In genomic region chr19:3968556-3969434, GRCh38 we compare ENCODE assay signal across 9 cellular contexts. TPM values are rescaled to one million over a fixed set of nuclear protein-coding genes. Genes with fewer than 3 reads are reported as not detected.
DNase-seq lines count a peak whose midpoint lies in the region; ATAC-seq and TF ChIP-seq lines count a peak whose summit lies in the region.
"Had no signal": no experiment of that assay in that cellular context is flagged by ENCODE, and none has a peak within 500 bp of the region (broad histone marks: within the 10 kb centered on the region; RNA-seq: fewer than 3 reads in every experiment).

No MANE protein-coding gene starts in this region.

- ATAC-seq in left lung (peak; percentile 80), GM19324 (IDR thresholded peaks at IDR 0.05; ENCODE audit: low FRiP score, unreplicated experiment) (no peak), GM18873 (IDR thresholded peaks at IDR 0.05; ENCODE audit: low FRiP score, unreplicated experiment) (no peak)

- peaks cover 22% of the 10 kb centered on the region for H3K4me1 Mint-ChIP-seq in T-helper 1 cell treated with Interleukin-12 subunit alpha and Interleukin-12 subunit beta and Interleukin-4 antibody, amounts not matched to agents 30 μg/mL and 1 μg/mL, for 36 hours (ENCODE audit: low read depth)

- H3K4me3 Mint-ChIP-seq in T-helper 1 cell treated with Interleukin-12 subunit alpha and Interleukin-12 subunit beta and Interleukin-4 antibody, amounts not matched to agents 30 μg/mL and 1 μg/mL, for 36 hours, result peak overlapping the region; percentile 37

- H3K36me3 ChIP-seq in NT2/D1 (ENCODE audit: insufficient read depth, insufficient read length, low read length) (peaks cover 54% of the 10 kb centered on the region), left lung (peaks cover 0 to 58% of the 10 kb centered on the region in 2 donors)

- DNase-seq in T-helper 1 cell (no peak), NT2/D1 (ENCODE audit: low read depth, low spot score) (peak; percentile 99), dermis microvascular lymphatic vessel endothelial cell (ENCODE audit: low read depth in 2 of 2) (peak; percentile 98 to 100), left lung (peak in 1 of 2 donors; percentile 90)

- H3K4me1 ChIP-seq in NT2/D1 (ENCODE audit: insufficient read depth, insufficient read length) (peaks cover 20% of the 10 kb centered on the region), left lung (peaks cover 20 to 55% of the 10 kb centered on the region in 2 donors)

- H3K9ac ChIP-seq in NT2/D1 (ENCODE audit: insufficient read length, low read depth), result peak overlapping the region; percentile 94

- H3K36me3 Mint-ChIP-seq in T-helper 1 cell treated with Interleukin-12 subunit alpha and Interleukin-12 subunit beta and Interleukin-4 antibody, amounts not matched to agents 30 μg/mL and 1 μg/mL, for 36 hours (ENCODE audit: low read depth), result peaks cover 18% of the 10 kb centered on the region

- H3K27me3 Mint-ChIP-seq in T-helper 1 cell treated with Interleukin-12 subunit alpha and Interleukin-12 subunit beta and Interleukin-4 antibody, amounts not matched to agents 30 μg/mL and 1 μg/mL, for 36 hours (ENCODE audit: low read depth), result no peaks in the 10 kb centered on the region

- TF ChIP-seq CTCF in left lung (IDR thresholded peaks at IDR 0.05), result no peak

- peak overlapping the region; percentile 87 to 90 for H3K27ac ChIP-seq in left lung
- peak overlapping the region; percentile 44 for H3K27ac ChIP-seq in temporal lobe (ENCODE audit: low read depth, low read length)

- H3K27me3 ChIP-seq in NT2/D1 (ENCODE audit: insufficient read depth, insufficient read length) (no peaks in the 10 kb centered on the region), left lung (no peaks in the 10 kb centered on the region)

- H3K27ac Mint-ChIP-seq in T-helper 1 cell treated with Interleukin-12 subunit alpha and Interleukin-12 subunit beta and Interleukin-4 antibody, amounts not matched to agents 30 μg/mL and 1 μg/mL, for 36 hours, result no peak overlapping the region

- peak overlapping the region; percentile 91 for H3K4me3 ChIP-seq in NT2/D1 (ENCODE audit: insufficient read length, low read depth)
- peak overlapping the region; percentile 66 to 84 for H3K4me3 ChIP-seq in left lung

- intact Hi-C loops in left lung (cut with DNase I), result no loop called here

- H3K9me3 ChIP-seq in NT2/D1 (ENCODE audit: insufficient read depth, low read length), result no peaks in the 10 kb centered on the region
- no peaks in the 10 kb centered on the region for H3K9me3 ChIP-seq in left lung

- no peaks in the 10 kb centered on the region for H3K9me3 Mint-ChIP-seq in T-helper 1 cell treated with Interleukin-12 subunit alpha and Interleukin-12 subunit beta and Interleukin-4 antibody, amounts not matched to agents 30 μg/mL and 1 μg/mL, for 36 hours

RNA-seq across cellular contexts. Expression of gene DAPK3, which starts 2.1 kb away (rescaled TPM):
- total RNA-seq in dermis microvascular lymphatic vessel endothelial cell (127 and 171 TPM in 2 replicates), left lung (10 to 100 TPM; 62.1 to 70.7 TPM), temporal lobe (48.7 TPM)

RNA-seq across cellular contexts. Expression of gene EEF2, which starts 16.5 kb away (rescaled TPM):
- 1,892 and 3,249 TPM in 2 replicates for total RNA-seq in dermis microvascular lymphatic vessel endothelial cell
- 1,000 to 10,000 TPM; 1,865 to 2,064 TPM for total RNA-seq in left lung
- total RNA-seq in temporal lobe, result 1,871 TPM

RNA-seq across cellular contexts. Expression of gene NMRK2, which starts 35.9 kb away (rescaled TPM):
- total RNA-seq in dermis microvascular lymphatic vessel endothelial cell (not detected in 2 replicates), left lung (under 1 TPM; 0.32 to 0.50 TPM), temporal lobe (not detected)
- total RNA-seq: mononuclear cell had no signal

RNA-seq across cellular contexts. Expression of gene PIAS4, which starts 38.7 kb away (rescaled TPM):
- total RNA-seq in dermis microvascular lymphatic vessel endothelial cell, result 24.1 and 32.9 TPM in 2 replicates
- total RNA-seq in left lung, result 10 to 100 TPM; 24.3 to 26.9 TPM
- total RNA-seq in temporal lobe, result 12.8 TPM

Comparison
In these comparisons a context has a peak if more than half of its experiments do, and no peak if none do; other contexts are left out.
1. DNase-seq: peak in NT2/D1 (single experiment) and dermis microvascular lymphatic vessel endothelial cell (2 of 2); none in T-helper 1 cell (0 of 5).